ENCODE assay signal across 26 cellular contexts in genomic region chr7:3606436-3606835, GRCh38.
"Had no signal": no experiment of that assay in that cellular context is flagged by ENCODE, and none has a peak within 500 bp of the region (broad histone marks: within the 10 kb centered on the region; RNA-seq: fewer than 3 reads in every experiment).

No MANE protein-coding gene starts in this region.

- H3K27me3 Mint-ChIP-seq: memory B cell had no signal

- H3K27ac Mint-ChIP-seq: endodermal cell; memory B cell; mesothelial cell of epicardium; naive thymus-derived CD4-positive, alpha-beta T cell; stimulated activated naive B cell treated with anti-CD40 and anti-IgM and Interleukin-4, amounts not matched to agents 10 μg/mL and 1 μg/mL and 100 μg/mL, for 72 hours; stimulated activated naive CD8-positive, alpha-beta T cell treated with anti-CD3 and anti-CD28 coated beads, Interleukin-15, Interleukin-2, amounts not matched to agents 100 ng/mL and 50 ng/mL, for 24 hours had no signal

- H3K27ac ChIP-seq: esophagus muscularis mucosa, foreskin keratinocyte, gastroesophageal sphincter, ovary, right lobe of liver, thoracic aorta, tibial nerve, upper lobe of right lung, vagina had no signal

- H3K9me3 ChIP-seq: mucosa of descending colon, ovary, right lobe of liver, thoracic aorta had no signal

- FAIRE-seq: keratinocyte, small intestine had no signal

- H3K4me1 ChIP-seq: esophagus muscularis mucosa, foreskin keratinocyte, gastroesophageal sphincter, right lobe of liver, tibial nerve, upper lobe of right lung, vagina had no signal

- H3K36me3 ChIP-seq: esophagus muscularis mucosa, gastroesophageal sphincter, ovary, right lobe of liver, thoracic aorta, tibial nerve, upper lobe of right lung, vagina had no signal

- DNase-seq: effector CD8-positive, alpha-beta T cell; endodermal cell; foreskin keratinocyte; head of caudate nucleus; mucosa of descending colon; naive thymus-derived CD4-positive, alpha-beta T cell; occipital lobe; ovary; posterior cingulate gyrus; right lobe of liver; small intestine; stimulated activated CD4-positive, alpha-beta T cell treated with anti-CD3 and anti-CD28 coated beads, Interleukin-15, amount 100 ng/mL, for 24 hours; stimulated activated CD4-positive, alpha-beta T cell treated with anti-CD3 and anti-CD28 coated beads, Interleukin-2, amount 100 ng/mL, for 48 hours; stimulated activated naive B cell treated with anti-CD40 and anti-IgM and Interleukin-4, amounts not matched to agents 10 μg/mL and 1 μg/mL and 100 μg/mL, for 72 hours; upper lobe of right lung had no signal

- H3K4me1 Mint-ChIP-seq: memory B cell; mesothelial cell of epicardium; naive thymus-derived CD4-positive, alpha-beta T cell had no signal

- ATAC-seq: foreskin keratinocyte; gastroesophageal sphincter; left lobe of liver; mucosa of descending colon; naive thymus-derived CD4-positive, alpha-beta T cell; right lobe of liver; stimulated activated naive B cell treated with anti-CD40 and anti-IgM and Interleukin-4, amounts not matched to agents 10 μg/mL and 1 μg/mL and 100 μg/mL, for 72 hours; upper lobe of right lung had no signal

- H3K27me3 ChIP-seq: esophagus muscularis mucosa, foreskin keratinocyte, gastroesophageal sphincter, ovary, right lobe of liver, tibial nerve, upper lobe of right lung, vagina had no signal

- H3K4me3 Mint-ChIP-seq: endodermal cell; memory B cell; mesothelial cell of epicardium; naive thymus-derived CD4-positive, alpha-beta T cell; stimulated activated naive B cell treated with anti-CD40 and anti-IgM and Interleukin-4, amounts not matched to agents 10 μg/mL and 1 μg/mL and 100 μg/mL, for 72 hours; stimulated activated naive CD8-positive, alpha-beta T cell treated with anti-CD3 and anti-CD28 coated beads, Interleukin-15, Interleukin-2, amounts not matched to agents 100 ng/mL and 50 ng/mL, for 24 hours had no signal

- H3K4me3 ChIP-seq: esophagus muscularis mucosa, gastroesophageal sphincter, lung, mucosa of descending colon, ovary, right lobe of liver, thoracic aorta, tibial nerve, upper lobe of right lung, vagina had no signal
